ENCODE assay signal across 8 cellular contexts in the genomic region with DNA sequence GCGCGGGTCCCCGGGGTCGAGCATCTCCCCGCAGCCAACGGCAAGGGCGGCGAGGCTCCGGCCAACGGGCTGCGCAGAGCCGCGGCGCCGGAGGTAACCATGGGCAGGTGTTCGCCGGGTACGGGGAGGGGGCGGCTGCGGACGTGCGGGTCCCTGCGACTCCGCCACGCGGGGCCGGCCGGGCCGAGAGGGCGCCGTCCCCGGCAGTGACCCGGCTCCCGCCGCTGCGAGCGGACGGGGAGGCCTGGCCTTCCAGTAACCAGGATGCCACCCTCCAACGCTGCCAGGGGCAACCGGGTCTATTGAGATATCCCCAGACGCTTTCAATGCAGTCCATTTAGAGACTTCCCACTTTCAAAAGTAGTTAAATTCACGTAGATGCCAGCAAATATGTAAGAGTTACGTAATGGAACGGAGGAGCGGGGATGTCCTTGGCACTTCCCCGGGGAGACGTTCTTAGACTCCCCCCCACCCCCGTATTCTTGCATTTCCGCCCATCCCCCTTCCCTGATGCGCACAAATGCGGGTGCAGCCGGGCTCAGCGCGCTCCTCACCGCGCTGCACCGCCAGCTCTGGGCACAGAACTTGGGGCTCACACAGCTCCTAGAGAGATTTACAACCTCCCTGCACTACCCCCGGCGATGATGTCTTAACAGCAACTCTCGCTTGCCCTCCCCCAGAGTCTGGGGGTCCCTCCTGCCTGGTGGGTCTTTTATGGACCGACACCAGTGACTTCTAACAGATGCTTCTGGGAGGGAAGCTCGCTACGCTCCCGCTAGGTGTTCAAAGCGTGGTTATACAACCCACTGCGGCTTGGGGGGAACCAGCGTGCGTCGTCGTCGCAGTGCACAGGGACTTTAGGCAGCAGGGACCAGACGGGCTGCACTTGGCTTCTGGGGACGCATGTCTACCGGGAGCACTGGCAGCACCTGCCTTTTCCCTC. TPM values are rescaled to one million over a fixed set of nuclear protein-coding genes. Genes with fewer than 3 reads are reported as not detected.
DNase-seq lines count a peak whose midpoint lies in the region; ATAC-seq, FAIRE-seq and TF ChIP-seq lines count a peak whose summit lies in the region.

No MANE protein-coding gene starts in this region.

- no peak overlapping the region for H3K27ac ChIP-seq in parathyroid adenoma

- peak; percentile 15 for ATAC-seq in HG03442 (IDR thresholded peaks at IDR 0.05; ENCODE audit: unreplicated experiment)

- FAIRE-seq in frontal cortex (lab: Jason Lieb, UNC), result no peak

- no peaks in the 10 kb centered on the region for H3K27me3 ChIP-seq in parathyroid adenoma (ENCODE audit: control insufficient read depth, insufficient read depth, low read length)

- DNase-seq in activated naive CD4-positive, alpha-beta T cell treated with Interleukin-2 at 50 U/mL for 16 hours, result peak; percentile 39
- no peak for DNase-seq in activated naive CD4-positive, alpha-beta T cell (lab: John Stamatoyannopoulos, UW)
- DNase-seq in activated CD8-positive, alpha-beta memory T cell treated with anti-CD3 and anti-CD28 coated beads, Interleukin-2, amount 50 U/mL, for 48 hours, result peak; percentile 60
- DNase-seq in frontal cortex (ENCODE audit: low spot score in 2 of 2), result peak; percentile 30 to 34
- DNase-seq in HUDEP-2 (lab: John Stamatoyannopoulos, UW; ENCODE audit: unreplicated experiment in 76 of 76), result no peak
- no peak for DNase-seq in foreskin melanocyte

- H3K9me3 ChIP-seq in parathyroid adenoma (ENCODE audit: control insufficient read depth, low read length), result no peaks in the 10 kb centered on the region

- H3K4me2 ChIP-seq in parathyroid adenoma (ENCODE audit: low read length), result peak overlapping the region; percentile 88

- H3K36me3 ChIP-seq in parathyroid adenoma (ENCODE audit: control insufficient read depth, insufficient read depth, low read length), result no peaks in the 10 kb centered on the region

- H3K79me2 ChIP-seq in parathyroid adenoma, result no peaks in the 10 kb centered on the region

- TF ChIP-seq CTCF in parathyroid adenoma (IDR thresholded peaks at IDR 0.05), result no peak

- no peak overlapping the region for H3K9ac ChIP-seq in parathyroid adenoma

- peak overlapping the region; percentile 79 for H2AFZ ChIP-seq in parathyroid adenoma

- H3K4me3 ChIP-seq in parathyroid adenoma (ENCODE audit: low read depth, low read length), result peak overlapping the region; percentile 63

- H3K4me1 ChIP-seq in parathyroid adenoma, result no peaks in the 10 kb centered on the region

RNA-seq across cellular contexts. Expression of a gene that starts 0.7 kb away (rescaled TPM):
- total RNA-seq in frontal cortex, result 0.82 TPM

Comparison
In these comparisons a context has a peak if more than half of its experiments do, and no peak if none do; other contexts are left out.
1. DNase-seq: peak in activated naive CD4-positive, alpha-beta T cell treated with Interleukin-2 at 50 U/mL for 16 hours (single experiment), activated CD8-positive, alpha-beta memory T cell treated with anti-CD3 and anti-CD28 coated beads, Interleukin-2, amount 50 U/mL, for 48 hours (single experiment) and frontal cortex (2 of 2); none in activated naive CD4-positive, alpha-beta T cell (0 of 4), HUDEP-2 (0 of 76) and foreskin melanocyte (single experiment).